In genomic region chr6:42276008-42276890, GRCh38 we compare ENCODE assay signal across 10 cellular contexts. TPM values are rescaled to one million over a fixed set of nuclear protein-coding genes. Genes with fewer than 3 reads are reported as not detected.
DNase-seq lines count a peak whose midpoint lies in the region; ATAC-seq, FAIRE-seq and TF ChIP-seq lines count a peak whose summit lies in the region.
"Had no signal": no experiment of that assay in that cellular context is flagged by ENCODE, and none has a peak within 500 bp of the region (broad histone marks: within the 10 kb centered on the region; RNA-seq: fewer than 3 reads in every experiment).

No MANE protein-coding gene starts in this region.

- DNase-seq in NCI-H69 (lab: John Stamatoyannopoulos, UW) = peak; percentile 58
- DNase-seq in cerebellar cortex (ENCODE audit: low spot score) = peak; percentile 3
- peak; percentile 31 for DNase-seq in iris pigment epithelial cell (ENCODE audit: low read depth)
- DNase-seq in stromal cell of bone marrow (ENCODE audit: low read depth) = peak; percentile 60
- no peak for DNase-seq in DMS79 treated with DMSO at 0.1 percent for 48 hours (lab: John Stamatoyannopoulos, UW)
- DNase-seq in GM12891 (ENCODE audit: insufficient read length, low spot score) = no peak
- DNase-seq: NCI-H187, retina had no signal

- no peak for ATAC-seq in GM19324 (IDR thresholded peaks at IDR 0.05; ENCODE audit: low FRiP score, unreplicated experiment)
- ATAC-seq: HepG2 had no signal

- no peak for TF ChIP-seq POLR2A in GM12891 (IDR thresholded peaks at IDR 0.05; ENCODE audit: low read depth, low read length)

- no peak for FAIRE-seq in GM12891 (lab: Jason Lieb, UNC)
- FAIRE-seq: HepG2 had no signal

TF ChIP-seq in GM12891, 5 proteins besides CTCF, POLR2A, EP300 and RAD21:
- TF ChIP-seq SPI1 (IDR thresholded peaks at IDR 0.05; ENCODE audit: low read depth, low read length) (no peak), POU2F2 (IDR thresholded peaks at IDR 0.05; ENCODE audit: low read depth, low read length) (no peak)

RNA-seq across cellular contexts. Expression of gene MRPS10, which starts 58.6 kb away (rescaled TPM):
- polyA plus RNA-seq in GM12891 (2012; ENCODE audit: low read depth, missing spikeins) = 18.0 TPM

Comparison
In these comparisons a context has a peak if more than half of its experiments do, and no peak if none do; other contexts are left out.
1. DNase-seq: peak in NCI-H69 (single experiment), cerebellar cortex (single experiment), iris pigment epithelial cell (single experiment) and stromal cell of bone marrow (single experiment); none in DMS79 treated with DMSO at 0.1 percent for 48 hours (single experiment) and GM12891 (single experiment).